Comparison of ENCODE assay signal across 15 cellular contexts in genomic region chr12:5260591-5261086, GRCh38.
"Had no signal": no experiment of that assay in that cellular context is flagged by ENCODE, and none has a peak within 500 bp of the region (broad histone marks: within the 10 kb centered on the region; RNA-seq: fewer than 3 reads in every experiment).

No MANE protein-coding gene starts in this region.

- H3K36me3 ChIP-seq: colonic mucosa, esophagus muscularis mucosa, neutrophil, thoracic aorta had no signal

- H3K4me3 ChIP-seq: colonic mucosa, esophagus muscularis mucosa, thoracic aorta had no signal

- H3K27me3 ChIP-seq: colonic mucosa, neutrophil had no signal

- H3K27ac ChIP-seq: colonic mucosa, esophagus muscularis mucosa, neutrophil, thoracic aorta had no signal

- ATAC-seq: activated CD4-positive, CD25-positive, alpha-beta regulatory T cell treated with anti-CD3 and anti-CD28 coated beads, Interleukin-2, amount 50 U/mL, for 24 hours; naive thymus-derived CD8-positive, alpha-beta T cell; stimulated activated effector memory CD8-positive, alpha-beta T cell treated with anti-CD3 and anti-CD28 coated beads, Interleukin-12 subunit alpha, Interleukin-12 subunit beta, amount 100 ng/mL, for 72 hours had no signal

- H3K9me3 ChIP-seq: colonic mucosa, esophagus muscularis mucosa, neutrophil, thoracic aorta had no signal

- DNase-seq: activated CD4-positive, alpha-beta T cell treated with anti-CD3 and anti-CD28 coated beads, Interleukin-2, amount 50 U/mL, for 1 hour; activated CD8-positive, alpha-beta memory T cell treated with anti-CD3 and anti-CD28 coated beads for 24 hours; activated naive CD8-positive, alpha-beta T cell treated with anti-CD3 and anti-CD28 coated beads for 36 hours; amygdala; central memory CD4-positive, alpha-beta T cell; colonic mucosa; mammary epithelial cell; naive thymus-derived CD8-positive, alpha-beta T cell; stimulated activated CD4-positive, alpha-beta T cell treated with anti-CD3 and anti-CD28 coated beads, Interleukin-12 subunit alpha, Interleukin-12 subunit beta, amount 100 ng/mL, for 4 hours; stimulated activated CD4-positive, alpha-beta T cell treated with anti-CD3 and anti-CD28 coated beads, Interleukin-2, amount 100 ng/mL, for 24 hours had no signal

- H3K4me1 ChIP-seq: colonic mucosa, esophagus muscularis mucosa had no signal
